In genomic region chr2:46943881-46944798, GRCh38 we compare ENCODE assay signal across 9 cellular contexts. TPM values are rescaled to one million over a fixed set of nuclear protein-coding genes. Genes with fewer than 3 reads are reported as not detected.
DNase-seq lines count a peak whose midpoint lies in the region; ATAC-seq, FAIRE-seq and TF ChIP-seq lines count a peak whose summit lies in the region.
"Had no signal": no experiment of that assay in that cellular context is flagged by ENCODE, and none has a peak within 500 bp of the region (broad histone marks: within the 10 kb centered on the region; RNA-seq: fewer than 3 reads in every experiment).

No MANE protein-coding gene starts in this region.

- no peak for DNase-seq in A549 (ENCODE audit: low read depth in 1 of 2, low spot score in 1 of 2)
- DNase-seq in PC-3, result no peak
- peak; percentile 40 for DNase-seq in activated naive CD8-positive, alpha-beta T cell treated with anti-CD3 and anti-CD28 coated beads, Interleukin-2, amount 10 ng/mL, durations not matched to agents 7 days and 5 days
- peak; percentile 69 to 71 for DNase-seq in stimulated activated CD8-positive, alpha-beta memory T cell treated with anti-CD3 and anti-CD28 coated beads, Interleukin-15, amount 100 ng/mL, for 48 hours (ENCODE audit: low read depth in 2 of 2)
- no peak for DNase-seq in NCI-H2196 treated with DMSO at 0.1 percent for 48 hours (lab: John Stamatoyannopoulos, UW; ENCODE audit: unreplicated experiment)
- no peak for DNase-seq in NCI-H82 (lab: John Stamatoyannopoulos, UW)
- no peak for DNase-seq in COLO668 (lab: John Stamatoyannopoulos, UW; ENCODE audit: unreplicated experiment)

- peak overlapping the region; percentile 93 for H3K4me2 ChIP-seq in A549
- H3K4me2 ChIP-seq in PC-3 (ENCODE audit: low read length), result 0 out of 2 replicates have a peak overlapping the region, but pooled peaks have one; percentile 100

- H3K4me3 Mint-ChIP-seq in activated naive CD8-positive, alpha-beta T cell treated with anti-CD3 and anti-CD28 coated beads, Interleukin-2, amount 10 ng/mL, durations not matched to agents 7 days and 5 days, result peak overlapping the region; percentile 99

- intact Hi-C loops in PC-3 (cut with micrococcal nuclease), result loop anchor here (2.0 kb wide), 1 partner anchor 21 kb away; no protein-coding TSS in a partner anchor

- peaks cover 43% of the 10 kb centered on the region for H3K4me1 ChIP-seq in A549
- H3K4me1 ChIP-seq in PC-3 (ENCODE audit: insufficient read depth, low read length), result peaks cover 9% of the 10 kb centered on the region

- no peaks in the 10 kb centered on the region for H4K20me1 ChIP-seq in PC-3 (ENCODE audit: low read length)

- FAIRE-seq in A549 (lab: Jason Lieb, UNC), result no peak

- TF ChIP-seq RAD21 in A549 (conservative IDR thresholded peaks at IDR 0.05 in 1 of 2, IDR thresholded peaks at IDR 0.05 in 1 of 2), result no peak

- no peak overlapping the region for H3K9ac ChIP-seq in PC-3 (ENCODE audit: low read length)

- no peaks in the 10 kb centered on the region for H3K9me2 ChIP-seq in PC-3 (replicated peaks; ENCODE audit: low read length)

- no peak for TF ChIP-seq POLR2A in A549 (IDR thresholded peaks at IDR 0.05; ENCODE audit: low read length)

- H3K4me1 Mint-ChIP-seq in activated naive CD8-positive, alpha-beta T cell treated with anti-CD3 and anti-CD28 coated beads, Interleukin-2, amount 10 ng/mL, durations not matched to agents 7 days and 5 days, result peaks cover 39% of the 10 kb centered on the region

- TF ChIP-seq CTCF in A549 (IDR thresholded peaks at IDR 0.05), result no peak
- no peak for TF ChIP-seq CTCF in PC-3 (conservative IDR thresholded peaks at IDR 0.05; ENCODE audit: low read depth, low read length)

- H3K27ac ChIP-seq in A549 (peak overlapping the region in 1 of 2 experiments; percentile 92; a peak in 1 of 6 replicates), PC-3 (ENCODE audit: low read length) (no peak overlapping the region)

- H3K27me3 ChIP-seq in PC-3 (ENCODE audit: low read length), result no peaks in the 10 kb centered on the region

- H3K36me3 ChIP-seq in PC-3 (ENCODE audit: low read depth, low read length), result no peaks in the 10 kb centered on the region

- H3K4me3 ChIP-seq in A549 (no peak overlapping the region), PC-3 (ENCODE audit: low read length) (no peak overlapping the region)

- peaks cover 15% of the 10 kb centered on the region for H3K36me3 Mint-ChIP-seq in activated naive CD8-positive, alpha-beta T cell treated with anti-CD3 and anti-CD28 coated beads, Interleukin-2, amount 10 ng/mL, durations not matched to agents 7 days and 5 days

- TF ChIP-seq EP300 in A549 (IDR thresholded peaks at IDR 0.05), result no peak

- peak overlapping the region; percentile 97 for H3K27ac Mint-ChIP-seq in activated naive CD8-positive, alpha-beta T cell treated with anti-CD3 and anti-CD28 coated beads, Interleukin-2, amount 10 ng/mL, durations not matched to agents 7 days and 5 days
- H3K27ac Mint-ChIP-seq: brain had no signal

- 89% methylated on average over 9 of the region's 9 CpGs for WGBS in A549 (ENCODE audit: missing lambda C conversion rate)

- peaks cover 74% of the 10 kb centered on the region for H3K79me2 ChIP-seq in PC-3 (ENCODE audit: low read length)

- no TSS peak for BruUV-seq in PC-3 (replicated peaks; lab: Mats Ljungman, UMichigan)

- H3K9me3 ChIP-seq in A549 (no peaks in the 10 kb centered on the region), PC-3 (ENCODE audit: low read length) (no peaks in the 10 kb centered on the region)

- H2AFZ ChIP-seq in PC-3 (ENCODE audit: low read length), result no peak overlapping the region

- ATAC-seq in A549 (no peak), GM21528 (IDR thresholded peaks at IDR 0.05; ENCODE audit: low FRiP score, unreplicated experiment) (peak; percentile 39), PC-3 (no peak)
- ATAC-seq in activated naive CD8-positive, alpha-beta T cell treated with anti-CD3 and anti-CD28 coated beads, Interleukin-2, amount 10 ng/mL, durations not matched to agents 7 days and 5 days (ENCODE audit: low read depth), result peak; percentile 68

- CTCF ChIA-PET in A549 (lab: Yijun Ruan, JAX) (interaction anchor here (0.7 to 3.2 kb wide), 6 partner anchors 9 to 379 kb away, joined by 3 to 15 read pairs (median 3); no protein-coding TSS in a partner anchor), PC-3 (lab: Charles Lee) (no interaction called here)

- no peaks in the 10 kb centered on the region for H3K27me3 Mint-ChIP-seq in activated naive CD8-positive, alpha-beta T cell treated with anti-CD3 and anti-CD28 coated beads, Interleukin-2, amount 10 ng/mL, durations not matched to agents 7 days and 5 days

- H3F3A ChIP-seq in PC-3 (ENCODE audit: low read length, unreplicated experiment), result no peaks in the 10 kb centered on the region

- H3K9me3 Mint-ChIP-seq in activated naive CD8-positive, alpha-beta T cell treated with anti-CD3 and anti-CD28 coated beads, Interleukin-2, amount 10 ng/mL, durations not matched to agents 7 days and 5 days, result no peaks in the 10 kb centered on the region
- H3K9me3 Mint-ChIP-seq: brain had no signal

- POLR2A ChIA-PET in A549 (lab: Yijun Ruan, JAX), result interaction anchor here (0.6 kb wide), 2 partner anchors 39 to 1570 kb away, joined by 3 read pairs; no protein-coding TSS in a partner anchor
- POLR2A ChIA-PET in PC-3 (lab: Charles Lee; ENCODE audit: unreplicated experiment), result no interaction called here
- POLR2A ChIA-PET in activated naive CD8-positive, alpha-beta T cell treated with anti-CD3 and anti-CD28 coated beads, Interleukin-2, amount 10 ng/mL, durations not matched to agents 7 days and 5 days (lab: Charles Lee), result interaction anchor here (0.7 to 1.2 kb wide), 3 partner anchors 13 to 576 kb away, joined by 3 to 8 read pairs (median 3); no protein-coding TSS in a partner anchor

TF ChIP-seq in A549, 52 proteins besides CTCF, POLR2A, EP300 and RAD21:
- TF ChIP-seq RARB (CRISPR knock-in tag; IDR thresholded peaks at IDR 0.05), result no peak
- no peak for TF ChIP-seq HOXB5 (CRISPR knock-in tag; IDR thresholded peaks at IDR 0.05)
- TF ChIP-seq FOSL2 (IDR thresholded peaks at IDR 0.05), result no peak
- no peak for TF ChIP-seq FOSL2 (CRISPR knock-in tag; IDR thresholded peaks at IDR 0.05)
- no peak for TF ChIP-seq PHF8 (IDR thresholded peaks at IDR 0.05; ENCODE audit: borderline replicate concordance, low read depth)
- no peak for TF ChIP-seq CBX8 (IDR thresholded peaks at IDR 0.05)
- TF ChIP-seq HOXA7 (CRISPR knock-in tag; IDR thresholded peaks at IDR 0.05), result no peak
- no peak for TF ChIP-seq HOXB13 (CRISPR knock-in tag; IDR thresholded peaks at IDR 0.05; ENCODE audit: low read depth)
- TF ChIP-seq ESRRA (IDR thresholded peaks at IDR 0.05; ENCODE audit: borderline replicate concordance, low read length), result no peak
- no peak for TF ChIP-seq POLR2AphosphoS2 (conservative IDR thresholded peaks at IDR 0.05; ENCODE audit: low read length)
- TF ChIP-seq JUNB (IDR thresholded peaks at IDR 0.05), result no peak
- TF ChIP-seq MAZ (IDR thresholded peaks at IDR 0.05; ENCODE audit: borderline replicate concordance, low read depth, low read length), result no peak
- no peak for TF ChIP-seq JUN (IDR thresholded peaks at IDR 0.05)
- no peak for TF ChIP-seq ZSCAN20 (CRISPR knock-in tag; IDR thresholded peaks at IDR 0.05)
- no peak for TF ChIP-seq FOXS1 (CRISPR knock-in tag; IDR thresholded peaks at IDR 0.05)
- TF ChIP-seq SMC3 (IDR thresholded peaks at IDR 0.05), result no peak
- no peak for TF ChIP-seq BHLHE40 (IDR thresholded peaks at IDR 0.05; ENCODE audit: low read depth, low read length)
- TF ChIP-seq FOSB (CRISPR knock-in tag; IDR thresholded peaks at IDR 0.05), result no peak
- no peak for TF ChIP-seq KDM1A (IDR thresholded peaks at IDR 0.05; ENCODE audit: low read depth)
TF ChIP-seq in A549: peak in this region for 0.

RNA-seq across cellular contexts. Expression of gene TTC7A, which starts 3.1 kb away (rescaled TPM):
- polyA plus RNA-seq in A549 (2011; rRNA removed) (17.3 and 19.6 TPM in 2 replicates), A549 (2017; fragmentation: RNase III; extraction: RNeasy Plus Mini Kit Qiagen cat#74134 plus additional on column Dnase treatment) (30.7 to 31.4 TPM (median 31.3 TPM) in 3 replicates)
- 34.9 and 40.3 TPM in 2 replicates for polyA plus RNA-seq in A549 (2012; cell fraction: cytosol; rRNA removed)
- polyA plus RNA-seq in A549 (2012; cell fraction: nucleus; rRNA removed), result 92.4 and 101 TPM in 2 replicates
- 16.7 and 28.0 TPM in 2 replicates for polyA minus RNA-seq in A549 (2011; rRNA and poly(A)+ RNA removed)
- total RNA-seq in PC-3 (2014; rRNA removed), result 21.8 and 24.2 TPM in 2 replicates
- total RNA-seq in activated naive CD8-positive, alpha-beta T cell treated with anti-CD3 and anti-CD28 coated beads, Interleukin-2, amount 10 ng/mL, durations not matched to agents 7 days and 5 days, result 10 to 100 TPM; 57.1 to 59.3 TPM

RNA-seq across cellular contexts. Expression of gene MCFD2, which starts 28.5 kb away (rescaled TPM):
- polyA plus RNA-seq in A549 (2011; rRNA removed) (172 and 210 TPM in 2 replicates), A549 (2017; fragmentation: RNase III; extraction: RNeasy Plus Mini Kit Qiagen cat#74134 plus additional on column Dnase treatment) (118 to 125 TPM (median 120 TPM) in 3 replicates)
- 51.2 and 61.9 TPM in 2 replicates for polyA plus RNA-seq in A549 (2012; cell fraction: cytosol; rRNA removed)
- polyA plus RNA-seq in A549 (2012; cell fraction: nucleus; rRNA removed), result 35.2 and 36.7 TPM in 2 replicates
- 90.0 and 90.1 TPM in 2 replicates for polyA minus RNA-seq in A549 (2011; rRNA and poly(A)+ RNA removed)
- 91.9 and 112 TPM in 2 replicates for total RNA-seq in PC-3 (2014; rRNA removed)
- total RNA-seq in activated naive CD8-positive, alpha-beta T cell treated with anti-CD3 and anti-CD28 coated beads, Interleukin-2, amount 10 ng/mL, durations not matched to agents 7 days and 5 days, result 10 to 100 TPM; 38.6 to 46.8 TPM

Comparison
In these comparisons a context has a peak if more than half of its experiments do, and no peak if none do; other contexts are left out.
1. ATAC-seq: peak in GM21528 (single experiment) and activated naive CD8-positive, alpha-beta T cell treated with anti-CD3 and anti-CD28 coated beads, Interleukin-2, amount 10 ng/mL, durations not matched to agents 7 days and 5 days (single experiment); none in A549 (0 of 2) and PC-3 (single experiment).
2. DNase-seq: peak in activated naive CD8-positive, alpha-beta T cell treated with anti-CD3 and anti-CD28 coated beads, Interleukin-2, amount 10 ng/mL, durations not matched to agents 7 days and 5 days (single experiment) and stimulated activated CD8-positive, alpha-beta memory T cell treated with anti-CD3 and anti-CD28 coated beads, Interleukin-15, amount 100 ng/mL, for 48 hours (2 of 2); none in A549 (0 of 2), PC-3 (single experiment), NCI-H2196 treated with DMSO at 0.1 percent for 48 hours (single experiment), NCI-H82 (single experiment) and COLO668 (single experiment).